ENCODE assay signal across 10 cellular contexts in the genomic region with DNA sequence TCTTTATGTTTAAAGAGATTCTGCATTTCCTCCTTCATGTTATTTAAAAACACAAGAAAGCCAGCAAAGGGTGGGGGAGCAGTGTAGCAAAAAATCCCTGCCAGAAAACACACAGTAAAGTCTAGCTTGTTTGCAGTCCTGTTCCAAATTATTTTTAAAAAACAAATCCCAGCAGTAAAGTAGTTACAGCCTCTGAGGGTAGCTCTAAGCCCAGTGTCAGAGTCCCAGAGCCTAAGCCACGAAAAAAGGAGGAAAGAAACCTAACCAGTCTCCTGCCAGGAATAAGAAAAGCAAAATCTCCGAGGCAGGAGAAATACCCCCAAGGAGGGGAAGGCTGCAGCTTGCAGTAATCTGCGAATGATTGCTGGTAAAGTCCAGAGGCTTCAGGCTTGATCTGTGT.
A peak's percentile ranks its signal among the peaks of the same experiment; 100 is the strongest.
DNase-seq lines count a peak whose midpoint lies in the region; ATAC-seq, FAIRE-seq and TF ChIP-seq lines count a peak whose summit lies in the region.
"Had no signal": no experiment of that assay in that cellular context is flagged by ENCODE, and none has a peak within 500 bp of the region (broad histone marks: within the 10 kb centered on the region; RNA-seq: fewer than 3 reads in every experiment).

No MANE protein-coding gene starts in this region.

- H3K27ac ChIP-seq in fibroblast of lung (ENCODE audit: insufficient read depth, low read length): peak overlapping the region; percentile 2
- peak overlapping the region; percentile 87 for H3K27ac ChIP-seq in muscle layer of colon (ENCODE audit: low read depth, low read length)
- peak overlapping the region; percentile 88 to 95 for H3K27ac ChIP-seq in thoracic aorta

- peaks cover 53% of the 10 kb centered on the region for H3K4me1 Mint-ChIP-seq in WTC11
- H3K4me1 Mint-ChIP-seq: IgD-negative memory B cell had no signal

- H3K27ac Mint-ChIP-seq in WTC11: peak overlapping the region; percentile 57
- H3K27ac Mint-ChIP-seq: IgD-negative memory B cell had no signal

- no peak overlapping the region for H3K9ac ChIP-seq in fibroblast of lung (ENCODE audit: insufficient read depth, low read length)
- H3K9ac ChIP-seq in muscle layer of colon (ENCODE audit: low read length): peak overlapping the region; percentile 40

- H4K20me1 ChIP-seq in fibroblast of lung (ENCODE audit: control insufficient read depth, extremely low read depth, insufficient read depth, low read length): no peaks in the 10 kb centered on the region

- H3K36me3 Mint-ChIP-seq in WTC11: no peaks in the 10 kb centered on the region
- H3K36me3 Mint-ChIP-seq: IgD-negative memory B cell had no signal

- TF ChIP-seq CTCF in WTC11 (IDR thresholded peaks at IDR 0.05): no peak
- no peak for TF ChIP-seq CTCF in fibroblast of lung (conservative IDR thresholded peaks at IDR 0.05 in 1 of 2, IDR thresholded peaks at IDR 0.05 in 1 of 2; ENCODE audit: low read depth in 1 of 2, low read length in 2 of 2)
- TF ChIP-seq CTCF in thoracic aorta (IDR thresholded peaks at IDR 0.05): no peak

- peak overlapping the region; percentile 62 for H3K4me2 ChIP-seq in fibroblast of lung (ENCODE audit: extremely low read depth, insufficient read depth, low read length)

- peak overlapping the region; percentile 0 for H2AFZ ChIP-seq in fibroblast of lung (ENCODE audit: low read length)

- DNase-seq in WTC11 (ENCODE audit: low spot score) (no peak), fibroblast of lung (ENCODE audit: low read depth in 2 of 2) (peak in 1 of 2 donors; percentile 45), thoracic aorta (ENCODE audit: low spot score) (no peak), frontal cortex (ENCODE audit: low spot score in 2 of 2) (no peak), COR-L47 (lab: John Stamatoyannopoulos, UW) (no peak)
- DNase-seq in activated CD4-positive, alpha-beta T cell treated with anti-CD3 and anti-CD28 coated beads, Interleukin-2, amount 50 U/mL, for 48 hours: no peak
- DNase-seq in stimulated activated CD4-positive, alpha-beta T cell treated with anti-CD3 and anti-CD28 coated beads, Interleukin-4, amount 100 ng/mL, for 24 hours: no peak
- DNase-seq: activated CD8-positive, alpha-beta memory T cell treated with anti-CD3 and anti-CD28 coated beads, Interleukin-2, amount 50 U/mL, for 4 hours had no signal

- H3K79me2 ChIP-seq in fibroblast of lung (ENCODE audit: control insufficient read depth, insufficient read depth, low read length): no peaks in the 10 kb centered on the region

- H3K36me3 ChIP-seq in fibroblast of lung (ENCODE audit: control insufficient read depth, insufficient read depth, low read length): no peaks in the 10 kb centered on the region
- H3K36me3 ChIP-seq in muscle layer of colon (ENCODE audit: insufficient read depth, low read length): no peaks in the 10 kb centered on the region
- no peaks in the 10 kb centered on the region for H3K36me3 ChIP-seq in thoracic aorta

- no peaks in the 10 kb centered on the region for H3K27me3 Mint-ChIP-seq in WTC11 (ENCODE audit: low read depth)

- H3K4me1 ChIP-seq in fibroblast of lung (ENCODE audit: control insufficient read depth, extremely low read depth, insufficient read depth, low read length) (peaks cover 14% of the 10 kb centered on the region), muscle layer of colon (ENCODE audit: insufficient read depth, low read length) (peaks cover 33% of the 10 kb centered on the region), thoracic aorta (ENCODE audit: control insufficient read depth in 1 of 2, low read depth in 2 of 2) (peaks cover 6 to 63% of the 10 kb centered on the region in 2 donors)

- ATAC-seq in WTC11 (peak; percentile 13), thoracic aorta (ENCODE audit: insufficient number of reproducible peaks, low FRiP score, low read depth) (no peak)

- no peaks in the 10 kb centered on the region for H3K9me3 Mint-ChIP-seq in WTC11

- POLR2A ChIA-PET in WTC11 (lab: Charles Lee): interaction anchor here (0.9 kb wide), 1 partner anchor 368 kb away, joined by 3 read pairs; no protein-coding TSS in a partner anchor

- CTCF ChIA-PET in WTC11 (lab: Charles Lee): interaction anchor here (1.7 kb wide), 1 partner anchor 121 kb away, joined by 5 read pairs; no protein-coding TSS in a partner anchor

- H3K4me3 ChIP-seq in fibroblast of lung (replicated peaks in 1 of 4; ENCODE audit: control extremely low read depth in 1 of 4, insufficient read depth in 1 of 4, low read depth in 3 of 4, low read length in 4 of 4) (peak overlapping the region in 1 of 4 experiments; percentile 44), muscle layer of colon (ENCODE audit: low read depth in 1 of 2, low read length in 2 of 2) (peak overlapping the region in 1 of 2 donors; percentile 24), thoracic aorta (peak overlapping the region; percentile 63)

- no peak for FAIRE-seq in frontal cortex (lab: Jason Lieb, UNC)

- H3K27me3 ChIP-seq in fibroblast of lung (ENCODE audit: control insufficient read depth, insufficient read depth, low read length): no peaks in the 10 kb centered on the region
- H3K27me3 ChIP-seq in muscle layer of colon (ENCODE audit: control insufficient read depth in 1 of 2, insufficient read depth in 2 of 2, low read length in 2 of 2): no peaks in the 10 kb centered on the region
- H3K27me3 ChIP-seq in thoracic aorta (replicated peaks; ENCODE audit: insufficient read depth): no peaks in the 10 kb centered on the region

- H3K9me3 ChIP-seq in fibroblast of lung (ENCODE audit: control insufficient read depth, insufficient read depth, low read depth, low read length) (no peaks in the 10 kb centered on the region), muscle layer of colon (ENCODE audit: low read length) (no peaks in the 10 kb centered on the region), thoracic aorta (no peaks in the 10 kb centered on the region)

- peak overlapping the region; percentile 56 for H3K4me3 Mint-ChIP-seq in WTC11
- H3K4me3 Mint-ChIP-seq: IgD-negative memory B cell had no signal

TF ChIP-seq in WTC11, 78 proteins besides CTCF, POLR2A, EP300 and RAD21:
- TF ChIP-seq ZNF671 (CRISPR knock-in tag; IDR thresholded peaks at IDR 0.05): no peak
TF ChIP-seq in WTC11: peak in this region for 0.

Comparison
In these comparisons a context has a peak if more than half of its experiments do, and no peak if none do; other contexts are left out.
1. H3K27ac ChIP-seq: peak in every context shown above with its lines; median percentile 92 in thoracic aorta; 87 in muscle layer of colon; 2 in fibroblast of lung.